In genomic region chr5:37771731-37772130, GRCh38 we compare ENCODE assay signal across 15 cellular contexts.
DNase-seq lines count a peak whose midpoint lies in the region; TF ChIP-seq lines count a peak whose summit lies in the region.
"Had no signal": no experiment of that assay in that cellular context is flagged by ENCODE, and none has a peak within 500 bp of the region (broad histone marks: within the 10 kb centered on the region; RNA-seq: fewer than 3 reads in every experiment).

No MANE protein-coding gene starts in this region.

- H3K4me1 ChIP-seq in skeletal muscle satellite cell (ENCODE audit: control insufficient read depth, insufficient read depth, low read length): peaks cover 35% of the 10 kb centered on the region
- H3K4me1 ChIP-seq: upper lobe of right lung had no signal

- DNase-seq in HCEC 1CT: peak; percentile 98
- DNase-seq in SW 1271 (lab: John Stamatoyannopoulos, UW): peak; percentile 40 to 63
- peak; percentile 98 for DNase-seq in fibroblast of villous mesenchyme (ENCODE audit: low read depth)
- no peak for DNase-seq in mucosa of gallbladder (ENCODE audit: low spot score)
- DNase-seq in T-helper 9 cell: no peak
- no peak for DNase-seq in NAMALWA (ENCODE audit: low spot score)
- no peak for DNase-seq in cerebellum (ENCODE audit: low spot score)
- DNase-seq: activated CD4-positive, CD25-positive, alpha-beta regulatory T cell; activated T-cell treated with anti-CD3 and anti-CD28 coated beads, Interleukin-2, amount 50 U/mL, for 72 hours; DMS53; glutamatergic neuron; upper lobe of right lung had no signal

- TF ChIP-seq CTCF in fibroblast of villous mesenchyme (IDR thresholded peaks at IDR 0.05; ENCODE audit: insufficient read depth, low read depth, low read length): no peak

- no peaks in the 10 kb centered on the region for H3K36me3 ChIP-seq in skeletal muscle satellite cell (ENCODE audit: insufficient read depth, low read length)
- H3K36me3 ChIP-seq: upper lobe of right lung had no signal

- H3K9ac ChIP-seq in skeletal muscle satellite cell (ENCODE audit: low read depth, low read length): peak overlapping the region; percentile 72

- no peaks in the 10 kb centered on the region for H3K27me3 ChIP-seq in skeletal muscle satellite cell (ENCODE audit: control insufficient read depth, insufficient read depth, low read length)
- H3K27me3 ChIP-seq: upper lobe of right lung had no signal

- no peak overlapping the region for H3K4me3 ChIP-seq in fibroblast of villous mesenchyme (ENCODE audit: low read depth, low read length)
- no peak overlapping the region for H3K4me3 ChIP-seq in skeletal muscle satellite cell (ENCODE audit: low read length)
- H3K4me3 ChIP-seq: GM23338, lung, upper lobe of right lung had no signal

- H3K4me2 ChIP-seq in skeletal muscle satellite cell (ENCODE audit: low read length): peak overlapping the region; percentile 54
- H3K4me2 ChIP-seq: GM23338 had no signal

- H3K9me3 ChIP-seq in skeletal muscle satellite cell (replicated peaks; ENCODE audit: low read length): no peaks in the 10 kb centered on the region

Comparison
In these comparisons a context has a peak if more than half of its experiments do, and no peak if none do; other contexts are left out.
1. DNase-seq: peak in HCEC 1CT (single experiment), SW 1271 (2 of 2) and fibroblast of villous mesenchyme (single experiment); none in mucosa of gallbladder (single experiment), T-helper 9 cell (single experiment), NAMALWA (single experiment) and cerebellum (single experiment).